Comparison of ENCODE assay signal across 8 cellular contexts in genomic region chr11:72969894-72970335, GRCh38.
A peak's percentile ranks its signal among the peaks of the same experiment; 100 is the strongest.
DNase-seq lines count a peak whose midpoint lies in the region; ATAC-seq, FAIRE-seq and TF ChIP-seq lines count a peak whose summit lies in the region.

No MANE protein-coding gene starts in this region.

- H3K9ac ChIP-seq in astrocyte (ENCODE audit: low read length), result no peak overlapping the region

- no peak overlapping the region for H3K4me3 ChIP-seq in astrocyte (ENCODE audit: insufficient read depth, low read depth, low read length)
- no peak overlapping the region for H3K4me3 ChIP-seq in hepatocyte

- ATAC-seq in HG03521 (IDR thresholded peaks at IDR 0.05; ENCODE audit: unreplicated experiment), result peak; percentile 68

- peaks cover 12% of the 10 kb centered on the region for H3K4me1 ChIP-seq in astrocyte (ENCODE audit: insufficient read depth, low read length)
- peaks cover 6% of the 10 kb centered on the region for H3K4me1 ChIP-seq in hepatocyte (ENCODE audit: insufficient read depth)

- peak overlapping the region; percentile 88 for H3K27ac Mint-ChIP-seq in astrocyte (ENCODE audit: unreplicated experiment)

- TF ChIP-seq CTCF in astrocyte (IDR thresholded peaks at IDR 0.05; ENCODE audit: insufficient read depth, low read depth, low read length), result no peak
- TF ChIP-seq CTCF in hepatocyte (IDR thresholded peaks at IDR 0.05; ENCODE audit: poor library complexity), result no peak

- peak; percentile 13 for DNase-seq in AG08396 (ENCODE audit: low spot score)
- peak; percentile 18 for DNase-seq in GM19240 (ENCODE audit: insufficient read length, low spot score)
- peak; percentile 96 for DNase-seq in astrocyte (ENCODE audit: low read depth)
- DNase-seq in stromal cell of bone marrow (ENCODE audit: low read depth), result peak; percentile 74
- no peak for DNase-seq in T-helper 9 cell
- DNase-seq in hepatocyte (ENCODE audit: low spot score), result no peak
- DNase-seq in NCI-H446 (lab: John Stamatoyannopoulos, UW), result no peak

- H3K4me1 Mint-ChIP-seq in astrocyte (ENCODE audit: low read depth, unreplicated experiment), result peaks cover 19% of the 10 kb centered on the region

- H3K27ac ChIP-seq in astrocyte (ENCODE audit: low read depth, low read length) (peak overlapping the region; percentile 30), hepatocyte (no peak overlapping the region)

- no peak overlapping the region for H2AFZ ChIP-seq in astrocyte (ENCODE audit: low read depth, low read length)
- H2AFZ ChIP-seq in hepatocyte, result no peak overlapping the region

- H3K4me2 ChIP-seq in astrocyte (ENCODE audit: low read length) (peak overlapping the region; percentile 13), hepatocyte (no peak overlapping the region)

- no peaks in the 10 kb centered on the region for H3K36me3 Mint-ChIP-seq in astrocyte (ENCODE audit: low read depth, unreplicated experiment)

- H3K79me2 ChIP-seq in astrocyte (ENCODE audit: insufficient read depth, low read length) (no peaks in the 10 kb centered on the region), hepatocyte (no peaks in the 10 kb centered on the region)

- H3K27me3 ChIP-seq in astrocyte (ENCODE audit: insufficient read depth, low read length) (no peaks in the 10 kb centered on the region), hepatocyte (no peaks in the 10 kb centered on the region)

- H3K4me3 Mint-ChIP-seq in astrocyte (ENCODE audit: unreplicated experiment), result no peak overlapping the region

- H3K9me2 ChIP-seq in hepatocyte (replicated peaks; ENCODE audit: insufficient read depth), result no peaks in the 10 kb centered on the region

- H3K36me3 ChIP-seq in astrocyte (ENCODE audit: insufficient read depth, low read length) (no peaks in the 10 kb centered on the region), hepatocyte (replicated peaks; ENCODE audit: insufficient read depth, low read depth) (no peaks in the 10 kb centered on the region)

- H4K20me1 ChIP-seq in astrocyte (ENCODE audit: insufficient read depth, low read length), result no peaks in the 10 kb centered on the region
- H4K20me1 ChIP-seq in hepatocyte (ENCODE audit: insufficient read depth, poor library complexity, severe bottlenecking), result no peaks in the 10 kb centered on the region

- H3K9me3 ChIP-seq in astrocyte (ENCODE audit: insufficient read depth, low read depth, low read length), result no peaks in the 10 kb centered on the region
- H3K9me3 ChIP-seq in hepatocyte (ENCODE audit: low read depth), result no peaks in the 10 kb centered on the region

- H3K27me3 Mint-ChIP-seq in astrocyte (ENCODE audit: low read depth, unreplicated experiment), result no peaks in the 10 kb centered on the region

- peak; percentile 54 for FAIRE-seq in astrocyte (lab: Jason Lieb, UNC)

- H3K9me3 Mint-ChIP-seq in astrocyte (ENCODE audit: unreplicated experiment), result no peaks in the 10 kb centered on the region

Comparison
In these comparisons a context has a peak if more than half of its experiments do, and no peak if none do; other contexts are left out.
1. DNase-seq: peak in AG08396 (single experiment), GM19240 (single experiment), astrocyte (single experiment) and stromal cell of bone marrow (single experiment); none in T-helper 9 cell (single experiment), hepatocyte (single experiment) and NCI-H446 (0 of 2).